In genomic region chr19:31300406-31300805, GRCh38 we compare ENCODE assay signal across 15 cellular contexts. TPM values are rescaled to one million over a fixed set of nuclear protein-coding genes. Genes with fewer than 3 reads are reported as not detected.
DNase-seq lines count a peak whose midpoint lies in the region; ATAC-seq and TF ChIP-seq lines count a peak whose summit lies in the region.
"Had no signal": no experiment of that assay in that cellular context is flagged by ENCODE, and none has a peak within 500 bp of the region (broad histone marks: within the 10 kb centered on the region; RNA-seq: fewer than 3 reads in every experiment).

No MANE protein-coding gene starts in this region.

- no peaks in the 10 kb centered on the region for H3K27me3 ChIP-seq in upper lobe of right lung
- H3K27me3 ChIP-seq in MM.1S (replicated peaks; ENCODE audit: insufficient read depth, low read length) = peaks cover 52% of the 10 kb centered on the region
- H3K27me3 ChIP-seq: BE2C had no signal

- H3K4me1 Mint-ChIP-seq in glutamatergic neuron (ENCODE audit: low read depth, unreplicated experiment) = peaks cover 7% of the 10 kb centered on the region

- H2AFZ ChIP-seq in MM.1S (ENCODE audit: low read length) = no peak overlapping the region
- H2AFZ ChIP-seq: GM23248 had no signal

- ATAC-seq in sciatic nerve (no peak), upper lobe of right lung (no peak), HG03135 (IDR thresholded peaks at IDR 0.05; ENCODE audit: unreplicated experiment) (no peak)

- no peak overlapping the region for H3K4me2 ChIP-seq in MM.1S (ENCODE audit: low read depth, low read length)

- no peak overlapping the region for H3K27ac ChIP-seq in HEK293 (ENCODE audit: extremely low read depth, low read depth, low read length)
- no peak overlapping the region for H3K27ac ChIP-seq in upper lobe of right lung
- no peak overlapping the region for H3K27ac ChIP-seq in MM.1S (ENCODE audit: low read length)
- H3K27ac ChIP-seq: GM23248, HL-60 had no signal

- intact Hi-C loops in sciatic nerve (cut with DNase I) (no loop called here), upper lobe of right lung (cut with DNase I) (no loop called here)

- no peaks in the 10 kb centered on the region for H3K36me3 ChIP-seq in HEK293 (ENCODE audit: control insufficient read depth in 2 of 2, insufficient read depth in 1 of 2, low read length in 2 of 2)
- H3K36me3 ChIP-seq in upper lobe of right lung = no peaks in the 10 kb centered on the region
- no peaks in the 10 kb centered on the region for H3K36me3 ChIP-seq in MM.1S (replicated peaks; ENCODE audit: insufficient read depth, low read length)
- H3K36me3 ChIP-seq: BE2C, HAP-1 had no signal

- no peaks in the 10 kb centered on the region for H4K20me1 ChIP-seq in MM.1S (ENCODE audit: insufficient read depth, low read length)

- DNase-seq in glutamatergic neuron (peak; percentile 8), sciatic nerve (ENCODE audit: low spot score) (peak; percentile 57), upper lobe of right lung (peak; percentile 51), MM.1S (no peak), RKO (ENCODE audit: low spot score) (no peak)
- DNase-seq: ACHN; BE2C; C1 segment of cervical spinal cord; Caco-2; CD4-positive, alpha-beta T cell; GM23248 had no signal

- H3K4me1 ChIP-seq in HEK293 (ENCODE audit: control insufficient read depth, insufficient read depth, low read length) (peaks cover 14% of the 10 kb centered on the region), upper lobe of right lung (peaks cover 3% of the 10 kb centered on the region), MM.1S (ENCODE audit: low read length) (no peaks in the 10 kb centered on the region)
- H3K4me1 ChIP-seq: BE2C, Caco-2, HAP-1 had no signal

- H3K79me2 ChIP-seq in MM.1S (ENCODE audit: low read length) = no peaks in the 10 kb centered on the region

- TF ChIP-seq CTCF in HEK293 (tag by site-specific recombination; IDR thresholded peaks at IDR 0.05) (no peak), glutamatergic neuron (IDR thresholded peaks at IDR 0.05; ENCODE audit: partially characterized antibody, unreplicated experiment) (no peak), upper lobe of right lung (IDR thresholded peaks at IDR 0.05) (no peak), MM.1S (IDR thresholded peaks at IDR 0.05; ENCODE audit: low read length) (no peak)

- no peaks in the 10 kb centered on the region for H3K36me3 Mint-ChIP-seq in glutamatergic neuron (ENCODE audit: unreplicated experiment)

- POLR2A ChIA-PET in HEK293 (lab: Yijun Ruan, JAX) = no interaction called here

- H3K9me3 Mint-ChIP-seq in glutamatergic neuron (ENCODE audit: unreplicated experiment) = peaks cover 2% of the 10 kb centered on the region
- H3K9me3 Mint-ChIP-seq: CD4-positive, alpha-beta T cell had no signal

- H3F3A ChIP-seq in MM.1S (ENCODE audit: insufficient read depth, low read length) = no peaks in the 10 kb centered on the region

- H3K4me3 Mint-ChIP-seq in glutamatergic neuron (ENCODE audit: unreplicated experiment) = no peak overlapping the region
- H3K4me3 Mint-ChIP-seq: CD4-positive, alpha-beta T cell had no signal

- CTCF ChIA-PET in HEK293 (lab: Yijun Ruan, JAX) = no interaction called here

- no peaks in the 10 kb centered on the region; the same call in 1 of the 2 replicates for H3K9me3 ChIP-seq in HEK293 (ENCODE audit: control insufficient read depth, insufficient read depth, low read depth, low read length)
- no peaks in the 10 kb centered on the region for H3K9me3 ChIP-seq in upper lobe of right lung
- H3K9me3 ChIP-seq in MM.1S (replicated peaks; ENCODE audit: insufficient read depth, low read length) = no peaks in the 10 kb centered on the region
- H3K9me3 ChIP-seq: BE2C, Caco-2, HAP-1 had no signal

- H3K4me3 ChIP-seq in HEK293 (ENCODE audit: low read depth, low read length) (no peak overlapping the region), upper lobe of right lung (no peak overlapping the region), MM.1S (ENCODE audit: low read length) (no peak overlapping the region)
- H3K4me3 ChIP-seq: GM23248, HAP-1 had no signal

- no peaks in the 10 kb centered on the region for H3K27me3 Mint-ChIP-seq in glutamatergic neuron (ENCODE audit: unreplicated experiment)
- H3K27me3 Mint-ChIP-seq: CD4-positive, alpha-beta T cell had no signal

- no peak overlapping the region for H3K27ac Mint-ChIP-seq in glutamatergic neuron (ENCODE audit: unreplicated experiment)
- H3K27ac Mint-ChIP-seq: CD4-positive, alpha-beta T cell had no signal

- H3K9me2 ChIP-seq in MM.1S (replicated peaks; ENCODE audit: insufficient read depth, low read length) = no peaks in the 10 kb centered on the region

- H3K9ac ChIP-seq in MM.1S (ENCODE audit: low read length) = no peak overlapping the region
- H3K9ac ChIP-seq: GM23248 had no signal

TF ChIP-seq in HEK293, 187 proteins besides CTCF, POLR2A, EP300 and RAD21:
- TF ChIP-seq ZIC2 (tag by site-specific recombination; IDR thresholded peaks at IDR 0.05) (peak; percentile 58; the same call in 1 of the 2 replicates), ZNF707 (tag by site-specific recombination; IDR thresholded peaks at IDR 0.05) (no peak), PRDM6 (tag by site-specific recombination; IDR thresholded peaks at IDR 0.05) (no peak), GLIS1 (tag by site-specific recombination; IDR thresholded peaks at IDR 0.05) (peak; percentile 38)
- TF ChIP-seq, protein P1, sequence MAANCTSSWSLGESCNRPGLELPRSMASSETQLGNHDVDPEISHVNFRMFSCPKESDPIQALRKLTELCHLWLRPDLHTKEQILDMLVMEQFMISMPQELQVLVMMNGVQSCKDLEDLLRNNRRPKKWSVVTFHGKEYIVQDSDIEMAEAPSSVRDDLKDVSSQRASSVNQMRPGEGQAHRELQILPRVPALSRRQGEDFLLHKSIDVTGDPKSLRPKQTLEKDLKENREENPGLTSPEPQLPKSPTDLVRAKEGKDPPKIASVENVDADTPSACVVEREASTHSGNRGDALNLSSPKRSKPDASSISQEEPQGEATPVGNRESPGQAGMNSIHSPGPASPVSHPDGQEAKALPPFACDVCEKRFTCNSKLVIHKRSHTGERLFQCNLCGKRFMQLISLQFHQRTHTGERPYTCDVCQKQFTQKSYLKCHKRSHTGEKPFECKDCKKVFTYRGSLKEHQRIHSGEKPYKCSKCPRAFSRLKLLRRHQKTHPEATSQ (tag by site-specific recombination; IDR thresholded peaks at IDR 0.05) = no peak
TF ChIP-seq in HEK293: peak in this region for 2.

RNA-seq across cellular contexts. Expression of gene TSHZ3, which starts 48.8 kb away (rescaled TPM):
- total RNA-seq in glutamatergic neuron (ENCODE audit: unreplicated experiment) = 7.4 TPM
- total RNA-seq in sciatic nerve = 32.8 TPM
- 5.8 TPM for total RNA-seq in upper lobe of right lung
- total RNA-seq: Caco-2 had no signal

Comparison
In these comparisons a context has a peak if more than half of its experiments do, and no peak if none do; other contexts are left out.
1. DNase-seq: peak in glutamatergic neuron (single experiment), sciatic nerve (single experiment) and upper lobe of right lung (single experiment); none in MM.1S (single experiment) and RKO (single experiment).